9 cellular contexts compared by ENCODE assay signal in genomic region chr3:12138044-12138443, GRCh38. TPM values are rescaled to one million over a fixed set of nuclear protein-coding genes. Genes with fewer than 3 reads are reported as not detected.
A peak's percentile ranks its signal among the peaks of the same experiment; 100 is the strongest.
DNase-seq lines count a peak whose midpoint lies in the region; ATAC-seq and FAIRE-seq lines count a peak whose summit lies in the region.
"Had no signal": no experiment of that assay in that cellular context is flagged by ENCODE, and none has a peak within 500 bp of the region (broad histone marks: within the 10 kb centered on the region; RNA-seq: fewer than 3 reads in every experiment).

No MANE protein-coding gene starts in this region.

- H3K4me3 Mint-ChIP-seq in natural killer cell treated with Interleukin-12 subunit alpha and Interleukin-12 subunit beta and Interleukin-15 and Interleukin-18, amount 100 ng/mL, for 72 hours, result no peak overlapping the region

- no peaks in the 10 kb centered on the region for H3K9me3 Mint-ChIP-seq in natural killer cell treated with Interleukin-12 subunit alpha and Interleukin-12 subunit beta and Interleukin-15 and Interleukin-18, amount 100 ng/mL, for 72 hours
- H3K9me3 Mint-ChIP-seq: activated naive CD4-positive, alpha-beta T cell treated with anti-CD3 and anti-CD28 coated beads, Interleukin-2, amount 50 U/mL, for 72 hours had no signal

- no peaks in the 10 kb centered on the region for H3K36me3 Mint-ChIP-seq in natural killer cell treated with Interleukin-12 subunit alpha and Interleukin-12 subunit beta and Interleukin-15 and Interleukin-18, amount 100 ng/mL, for 72 hours
- H3K36me3 Mint-ChIP-seq: activated naive CD4-positive, alpha-beta T cell treated with anti-CD3 and anti-CD28 coated beads, Interleukin-2, amount 50 U/mL, for 72 hours had no signal

- no peak for FAIRE-seq in RCC 7860 (lab: Jason Lieb, UNC)

- peaks cover 12 to 20% of the 10 kb centered on the region in 2 donors for H3K27me3 Mint-ChIP-seq in natural killer cell treated with Interleukin-12 subunit alpha and Interleukin-12 subunit beta and Interleukin-15 and Interleukin-18, amount 100 ng/mL, for 72 hours

- H3K27ac Mint-ChIP-seq in natural killer cell treated with Interleukin-12 subunit alpha and Interleukin-12 subunit beta and Interleukin-15 and Interleukin-18, amount 100 ng/mL, for 72 hours, result no peak overlapping the region
- H3K27ac Mint-ChIP-seq: activated naive CD4-positive, alpha-beta T cell treated with anti-CD3 and anti-CD28 coated beads, Interleukin-2, amount 50 U/mL, for 72 hours had no signal

- ATAC-seq in GM19468 (IDR thresholded peaks at IDR 0.05; ENCODE audit: extremely low read depth, unreplicated experiment) (peak; percentile 38), HG03045 (IDR thresholded peaks at IDR 0.05; ENCODE audit: unreplicated experiment) (no peak), GM18858 (IDR thresholded peaks at IDR 0.05; ENCODE audit: unreplicated experiment) (no peak)
- no peak for ATAC-seq in natural killer cell treated with Interleukin-12 subunit alpha and Interleukin-12 subunit beta and Interleukin-15 and Interleukin-18, amount 100 ng/mL, for 72 hours

- DNase-seq in ACHN, result peak; percentile 57
- DNase-seq in RCC 7860 (ENCODE audit: low spot score), result peak; percentile 5
- DNase-seq in fibroblast of gingiva (ENCODE audit: low read depth), result peak; percentile 51
- DNase-seq in stimulated activated CD4-positive, alpha-beta T cell treated with anti-CD3 and anti-CD28 coated beads, Interleukin-2, amount 100 ng/mL, for 24 hours, result peak; percentile 23 to 26
- DNase-seq in natural killer cell treated with Interleukin-12 subunit alpha and Interleukin-12 subunit beta and Interleukin-15 and Interleukin-18, amount 100 ng/mL, for 72 hours (ENCODE audit: low spot score), result no peak

- in situ Hi-C loops in ACHN (cut with HindIII; ENCODE audit: low pct_ligation_motif_present, low pct_unique_long_range_greater_than_20kb, low sequenced_read_pairs), result no loop called here

- H3K4me1 Mint-ChIP-seq in natural killer cell treated with Interleukin-12 subunit alpha and Interleukin-12 subunit beta and Interleukin-15 and Interleukin-18, amount 100 ng/mL, for 72 hours (ENCODE audit: low read depth in 2 of 2), result no peaks in the 10 kb centered on the region

RNA-seq across cellular contexts. Expression of gene TIMP4, which starts 20.7 kb away (rescaled TPM):
- not detected for total RNA-seq in natural killer cell treated with Interleukin-12 subunit alpha and Interleukin-12 subunit beta and Interleukin-15 and Interleukin-18, amount 100 ng/mL, for 72 hours
- total RNA-seq: activated naive CD4-positive, alpha-beta T cell treated with anti-CD3 and anti-CD28 coated beads, Interleukin-2, amount 50 U/mL, for 72 hours had no signal
